Comparison of ENCODE assay signal across 9 cellular contexts in the genomic region with DNA sequence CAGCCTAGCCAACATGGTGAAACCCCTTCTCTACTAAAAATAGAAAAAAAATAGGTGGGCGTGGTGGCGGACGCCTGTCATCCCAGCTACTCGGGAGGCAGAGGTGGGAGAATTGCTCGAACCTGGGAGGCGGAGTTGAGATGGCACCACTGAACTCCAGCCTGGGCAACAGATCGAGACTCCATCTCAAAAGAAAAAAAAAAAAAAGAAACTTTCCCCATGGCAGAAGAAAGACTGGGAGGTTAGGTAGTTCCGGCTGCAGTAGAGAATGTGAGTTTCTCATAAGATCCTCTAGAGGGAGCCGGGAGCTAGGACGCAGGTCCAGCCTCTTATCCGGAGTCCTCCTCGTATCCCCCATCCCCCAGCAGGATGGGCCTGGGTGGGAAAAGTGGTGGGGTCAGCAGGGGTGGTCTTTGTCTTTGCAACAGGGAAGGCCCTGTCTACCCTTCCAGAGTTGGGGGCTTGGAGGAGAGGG. TPM values are rescaled to one million over a fixed set of nuclear protein-coding genes. Genes with fewer than 3 reads are reported as not detected.
DNase-seq lines count a peak whose midpoint lies in the region; FAIRE-seq and TF ChIP-seq lines count a peak whose summit lies in the region.
"Had no signal": no experiment of that assay in that cellular context is flagged by ENCODE, and none has a peak within 500 bp of the region (broad histone marks: within the 10 kb centered on the region; RNA-seq: fewer than 3 reads in every experiment).

No MANE protein-coding gene starts in this region.

- H3K9me3 Mint-ChIP-seq in activated CD4-positive, alpha-beta memory T cell treated with anti-CD3 and anti-CD28 coated beads for 36 hours = no peaks in the 10 kb centered on the region

- POLR2A ChIA-PET in activated CD4-positive, alpha-beta memory T cell treated with anti-CD3 and anti-CD28 coated beads for 36 hours (lab: Charles Lee) = interaction anchor here (0.7 to 0.8 kb wide), 2 partner anchors 51 to 155 kb away, joined by 3 read pairs; a partner anchor contains a TSS

- H3K4me1 Mint-ChIP-seq in activated CD4-positive, alpha-beta memory T cell treated with anti-CD3 and anti-CD28 coated beads for 36 hours (ENCODE audit: low read depth) = peaks cover 8% of the 10 kb centered on the region

- intact Hi-C loops in activated CD4-positive, alpha-beta memory T cell treated with anti-CD3 and anti-CD28 coated beads for 36 hours (cut with micrococcal nuclease) = loop anchor here (5.0 kb wide), 1 partner anchor 62 kb away; no protein-coding TSS in a partner anchor

- CTCF ChIA-PET in activated CD4-positive, alpha-beta memory T cell treated with anti-CD3 and anti-CD28 coated beads for 36 hours (lab: Charles Lee) = interaction anchor here (0.6 to 3.1 kb wide), 55 partner anchors 9 to 584 kb away, joined by 3 to 21 read pairs (median 5); a partner anchor contains a TSS

- TF ChIP-seq POLR2A in H54 (IDR thresholded peaks at IDR 0.05; ENCODE audit: low read depth, low read length) = no peak

- peaks cover 2% of the 10 kb centered on the region for H3K27me3 Mint-ChIP-seq in activated CD4-positive, alpha-beta memory T cell treated with anti-CD3 and anti-CD28 coated beads for 36 hours

- no peak for FAIRE-seq in H54 (lab: Jason Lieb, UNC)

- no peaks in the 10 kb centered on the region for H3K36me3 Mint-ChIP-seq in activated CD4-positive, alpha-beta memory T cell treated with anti-CD3 and anti-CD28 coated beads for 36 hours

- DNase-seq in COLO668 (lab: John Stamatoyannopoulos, UW; ENCODE audit: unreplicated experiment) = peak; percentile 27
- peak; percentile 86 for DNase-seq in H54 (ENCODE audit: insufficient read length, low spot score)
- peak; percentile 61 for DNase-seq in NCI-H460 (ENCODE audit: extremely low read depth, low read depth)
- peak; percentile 42 for DNase-seq in activated CD4-positive, alpha-beta memory T cell treated with anti-CD3 and anti-CD28 coated beads for 36 hours
- DNase-seq in germinal center (ENCODE audit: low spot score) = peak; percentile 82
- DNase-seq in pons (ENCODE audit: low spot score) = peak; percentile 42
- no peak for DNase-seq in NCI-H1048 (lab: John Stamatoyannopoulos, UW)
- no peak for DNase-seq in activated gamma-delta T cell treated with Interleukin-2 at 50 U/mL for 16 hours

- H3K4me3 Mint-ChIP-seq in activated CD4-positive, alpha-beta memory T cell treated with anti-CD3 and anti-CD28 coated beads for 36 hours = peak overlapping the region; percentile 51

- no peak overlapping the region for H3K27ac Mint-ChIP-seq in activated CD4-positive, alpha-beta memory T cell treated with anti-CD3 and anti-CD28 coated beads for 36 hours

RNA-seq across cellular contexts. Expression of a gene that starts 13.2 kb away (rescaled TPM):
- not detected in 2 replicates for total RNA-seq in NCI-H460 (2014; rRNA removed; shearing (Covaris generic))
- polyA plus RNA-seq in NCI-H460 (2014; cell fraction: nucleus; rRNA removed) = not detected in 2 replicates
- total RNA-seq in activated CD4-positive, alpha-beta memory T cell treated with anti-CD3 and anti-CD28 coated beads for 36 hours = not detected
- total RNA-seq: SJSA1 had no signal

RNA-seq across cellular contexts. Expression of a gene that starts 16.4 kb away (rescaled TPM):
- total RNA-seq in NCI-H460 (2014; rRNA removed; shearing (Covaris generic)) = 154 and 184 TPM in 2 replicates
- 121 and 142 TPM in 2 replicates for polyA plus RNA-seq in NCI-H460 (2014; cell fraction: nucleus; rRNA removed)
- 100 to 1,000 TPM; 128 to 129 TPM for total RNA-seq in activated CD4-positive, alpha-beta memory T cell treated with anti-CD3 and anti-CD28 coated beads for 36 hours

RNA-seq across cellular contexts. Expression of a gene that starts 42.1 kb away (rescaled TPM):
- total RNA-seq in NCI-H460 (2014; rRNA removed; shearing (Covaris generic)) = 13.9 and 14.8 TPM in 2 replicates
- polyA plus RNA-seq in NCI-H460 (2014; cell fraction: nucleus; rRNA removed) = 35.5 and 46.7 TPM in 2 replicates
- 10 to 100 TPM; 28.0 to 29.7 TPM for total RNA-seq in activated CD4-positive, alpha-beta memory T cell treated with anti-CD3 and anti-CD28 coated beads for 36 hours

RNA-seq across cellular contexts. Expression of a gene that starts 42.2 kb away (rescaled TPM):
- total RNA-seq in NCI-H460 (2014; rRNA removed; shearing (Covaris generic)) = 0.20 and 0.37 TPM in 2 replicates
- polyA plus RNA-seq in NCI-H460 (2014; cell fraction: nucleus; rRNA removed) = 0.78 and 3.0 TPM in 2 replicates
- 1 to 10 TPM; 1.7 to 1.8 TPM for total RNA-seq in activated CD4-positive, alpha-beta memory T cell treated with anti-CD3 and anti-CD28 coated beads for 36 hours

Comparison
In these comparisons a context has a peak if more than half of its experiments do, and no peak if none do; other contexts are left out.
1. DNase-seq: peak in COLO668 (single experiment), H54 (single experiment), NCI-H460 (single experiment), activated CD4-positive, alpha-beta memory T cell treated with anti-CD3 and anti-CD28 coated beads for 36 hours (single experiment), germinal center (single experiment) and pons (single experiment); none in NCI-H1048 (single experiment) and activated gamma-delta T cell treated with Interleukin-2 at 50 U/mL for 16 hours (single experiment).